ENCODE assay signal across 8 cellular contexts in genomic region chr1:119713039-119713537, GRCh38. TPM values are rescaled to one million over a fixed set of nuclear protein-coding genes. Genes with fewer than 3 reads are reported as not detected.
A peak's percentile ranks its signal among the peaks of the same experiment; 100 is the strongest.
DNase-seq lines count a peak whose midpoint lies in the region; ATAC-seq, FAIRE-seq and TF ChIP-seq lines count a peak whose summit lies in the region.

No MANE protein-coding gene starts in this region.

- intact Hi-C loops in pancreas (cut with DNase I) = no loop called here

- WGBS in pancreas, 2 donors = 12 to 13% methylated on average over 15 of the region's 15 CpGs

- no peak overlapping the region for H2AFZ ChIP-seq in fibroblast of lung (ENCODE audit: low read length)

- H3K9me3 Mint-ChIP-seq in activated CD8-positive, alpha-beta memory T cell treated with anti-CD3 and anti-CD28 coated beads, Interleukin-2, amount 10 ng/mL, durations not matched to agents 7 days and 5 days (ENCODE audit: low read depth) = no peaks in the 10 kb centered on the region

- H3K4me3 ChIP-seq in fibroblast of lung (replicated peaks in 1 of 4; ENCODE audit: control extremely low read depth in 1 of 4, insufficient read depth in 1 of 4, low read depth in 3 of 4, low read length in 4 of 4) = peak overlapping the region; percentile 52 to 95 (median 70)
- H3K4me3 ChIP-seq in pancreas = peak overlapping the region in 3 of 4 donors; percentile 41 to 75 (median 41)

- ATAC-seq in activated CD8-positive, alpha-beta memory T cell treated with anti-CD3 and anti-CD28 coated beads, Interleukin-2, amount 10 ng/mL, durations not matched to agents 7 days and 5 days = no peak
- ATAC-seq in SK-N-SH treated with all-trans-retinoic acid at 6 μM for 48 hours = peak; percentile 5
- peak; percentile 10 to 29 (median 15) for ATAC-seq in pancreas
- ATAC-seq in GM18873 (IDR thresholded peaks at IDR 0.05; ENCODE audit: low FRiP score, unreplicated experiment) = no peak

- H3K79me2 ChIP-seq in fibroblast of lung (ENCODE audit: control insufficient read depth, insufficient read depth, low read length) = peaks cover 8% of the 10 kb centered on the region

- H3K4me1 Mint-ChIP-seq in activated CD8-positive, alpha-beta memory T cell treated with anti-CD3 and anti-CD28 coated beads, Interleukin-2, amount 10 ng/mL, durations not matched to agents 7 days and 5 days = peaks cover 44% of the 10 kb centered on the region

- peaks cover 18% of the 10 kb centered on the region for H3K36me3 Mint-ChIP-seq in activated CD8-positive, alpha-beta memory T cell treated with anti-CD3 and anti-CD28 coated beads, Interleukin-2, amount 10 ng/mL, durations not matched to agents 7 days and 5 days

- H3K27me3 Mint-ChIP-seq in activated CD8-positive, alpha-beta memory T cell treated with anti-CD3 and anti-CD28 coated beads, Interleukin-2, amount 10 ng/mL, durations not matched to agents 7 days and 5 days = peaks cover 33% of the 10 kb centered on the region

- peak overlapping the region; percentile 81 for H3K27ac Mint-ChIP-seq in activated CD8-positive, alpha-beta memory T cell treated with anti-CD3 and anti-CD28 coated beads, Interleukin-2, amount 10 ng/mL, durations not matched to agents 7 days and 5 days

- H3K9me3 ChIP-seq in fibroblast of lung (ENCODE audit: control insufficient read depth, insufficient read depth, low read depth, low read length) (no peaks in the 10 kb centered on the region), pancreas (no peaks in the 10 kb centered on the region)

- no peak overlapping the region for H3K9ac ChIP-seq in fibroblast of lung (ENCODE audit: insufficient read depth, low read length)

- peak overlapping the region; percentile 60 for H3K4me2 ChIP-seq in fibroblast of lung (ENCODE audit: extremely low read depth, insufficient read depth, low read length)

- FAIRE-seq in pancreas (lab: Jason Lieb, UNC) = no peak

- CTCF ChIA-PET in activated CD8-positive, alpha-beta memory T cell treated with anti-CD3 and anti-CD28 coated beads, Interleukin-2, amount 10 ng/mL, durations not matched to agents 7 days and 5 days (lab: Charles Lee) = no interaction called here

- no peaks in the 10 kb centered on the region for H4K20me1 ChIP-seq in fibroblast of lung (ENCODE audit: control insufficient read depth, extremely low read depth, insufficient read depth, low read length)

- peak overlapping the region; percentile 97 for H3K4me3 Mint-ChIP-seq in activated CD8-positive, alpha-beta memory T cell treated with anti-CD3 and anti-CD28 coated beads, Interleukin-2, amount 10 ng/mL, durations not matched to agents 7 days and 5 days

- DNase-seq in activated CD8-positive, alpha-beta memory T cell treated with anti-CD3 and anti-CD28 coated beads, Interleukin-2, amount 10 ng/mL, durations not matched to agents 7 days and 5 days = no peak
- DNase-seq in activated CD8-positive, alpha-beta memory T cell treated with anti-CD3 and anti-CD28 coated beads, Interleukin-2, amount 50 U/mL, for 48 hours = no peak
- DNase-seq in fibroblast of lung (ENCODE audit: low read depth in 2 of 2) (peak; percentile 42 to 54), pancreas (peak in 1 of 6 donors; percentile 44), cerebellum (ENCODE audit: low spot score) (no peak), GM19238 (ENCODE audit: insufficient read length, low spot score) (no peak)

- H3K27me3 ChIP-seq in fibroblast of lung (ENCODE audit: control insufficient read depth, insufficient read depth, low read length) (peaks cover 9% of the 10 kb centered on the region), pancreas (no peaks in the 10 kb centered on the region)

- no peak for TF ChIP-seq CTCF in fibroblast of lung (conservative IDR thresholded peaks at IDR 0.05 in 1 of 2, IDR thresholded peaks at IDR 0.05 in 1 of 2; ENCODE audit: low read depth in 1 of 2, low read length in 2 of 2)
- TF ChIP-seq CTCF in pancreas (IDR thresholded peaks at IDR 0.05) = no peak

- H3K4me1 ChIP-seq in fibroblast of lung (ENCODE audit: control insufficient read depth, extremely low read depth, insufficient read depth, low read length) = no peaks in the 10 kb centered on the region
- peaks cover 11 to 37% (median 33%) of the 10 kb centered on the region in 3 donors for H3K4me1 ChIP-seq in pancreas

- H3K36me3 ChIP-seq in fibroblast of lung (ENCODE audit: control insufficient read depth, insufficient read depth, low read length) = no peaks in the 10 kb centered on the region
- no peaks in the 10 kb centered on the region for H3K36me3 ChIP-seq in pancreas

- H3K27ac ChIP-seq in fibroblast of lung (ENCODE audit: insufficient read depth, low read length) = peak overlapping the region; percentile 35
- H3K27ac ChIP-seq in pancreas = peak overlapping the region; percentile 66 to 87 (median 74)

TF ChIP-seq in SK-N-SH treated with all-trans-retinoic acid at 6 μM for 48 hours, 23 proteins besides CTCF, POLR2A, EP300 and RAD21:
- TF ChIP-seq ZFP30 (CRISPR knock-in tag; IDR thresholded peaks at IDR 0.05) = no peak
- TF ChIP-seq ZNF70 (CRISPR knock-in tag; IDR thresholded peaks at IDR 0.05) = no peak
- no peak for TF ChIP-seq TOX (CRISPR knock-in tag; IDR thresholded peaks at IDR 0.05; ENCODE audit: borderline replicate concordance)
- no peak for TF ChIP-seq OSR1 (CRISPR knock-in tag; IDR thresholded peaks at IDR 0.05)
- TF ChIP-seq ZNF565 (CRISPR knock-in tag; conservative IDR thresholded peaks at IDR 0.05; ENCODE audit: low read depth) = no peak
- TF ChIP-seq, protein P1, sequence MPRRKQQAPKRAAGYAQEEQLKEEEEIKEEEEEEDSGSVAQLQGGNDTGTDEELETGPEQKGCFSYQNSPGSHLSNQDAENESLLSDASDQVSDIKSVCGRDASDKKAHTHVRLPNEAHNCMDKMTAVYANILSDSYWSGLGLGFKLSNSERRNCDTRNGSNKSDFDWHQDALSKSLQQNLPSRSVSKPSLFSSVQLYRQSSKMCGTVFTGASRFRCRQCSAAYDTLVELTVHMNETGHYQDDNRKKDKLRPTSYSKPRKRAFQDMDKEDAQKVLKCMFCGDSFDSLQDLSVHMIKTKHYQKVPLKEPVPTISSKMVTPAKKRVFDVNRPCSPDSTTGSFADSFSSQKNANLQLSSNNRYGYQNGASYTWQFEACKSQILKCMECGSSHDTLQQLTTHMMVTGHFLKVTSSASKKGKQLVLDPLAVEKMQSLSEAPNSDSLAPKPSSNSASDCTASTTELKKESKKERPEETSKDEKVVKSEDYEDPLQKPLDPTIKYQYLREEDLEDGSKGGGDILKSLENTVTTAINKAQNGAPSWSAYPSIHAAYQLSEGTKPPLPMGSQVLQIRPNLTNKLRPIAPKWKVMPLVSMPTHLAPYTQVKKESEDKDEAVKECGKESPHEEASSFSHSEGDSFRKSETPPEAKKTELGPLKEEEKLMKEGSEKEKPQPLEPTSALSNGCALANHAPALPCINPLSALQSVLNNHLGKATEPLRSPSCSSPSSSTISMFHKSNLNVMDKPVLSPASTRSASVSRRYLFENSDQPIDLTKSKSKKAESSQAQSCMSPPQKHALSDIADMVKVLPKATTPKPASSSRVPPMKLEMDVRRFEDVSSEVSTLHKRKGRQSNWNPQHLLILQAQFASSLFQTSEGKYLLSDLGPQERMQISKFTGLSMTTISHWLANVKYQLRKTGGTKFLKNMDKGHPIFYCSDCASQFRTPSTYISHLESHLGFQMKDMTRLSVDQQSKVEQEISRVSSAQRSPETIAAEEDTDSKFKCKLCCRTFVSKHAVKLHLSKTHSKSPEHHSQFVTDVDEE (CRISPR knock-in tag; IDR thresholded peaks at IDR 0.05) = no peak
- TF ChIP-seq SNAI2 (CRISPR knock-in tag; IDR thresholded peaks at IDR 0.05) = no peak
- no peak for TF ChIP-seq BACH2 (CRISPR knock-in tag; IDR thresholded peaks at IDR 0.05; ENCODE audit: borderline replicate concordance)
- no peak for TF ChIP-seq GLIS3 (CRISPR knock-in tag; IDR thresholded peaks at IDR 0.05)
- TF ChIP-seq ZC3H10 (CRISPR knock-in tag; IDR thresholded peaks at IDR 0.05) = no peak
- no peak for TF ChIP-seq POU6F1 (CRISPR knock-in tag; IDR thresholded peaks at IDR 0.05; ENCODE audit: borderline replicate concordance, low read depth)
- TF ChIP-seq ZFP3 (CRISPR knock-in tag; IDR thresholded peaks at IDR 0.05) = no peak
TF ChIP-seq in SK-N-SH treated with all-trans-retinoic acid at 6 μM for 48 hours: peak in this region for 0.

RNA-seq across cellular contexts. Expression of gene PHGDH, which starts 1.4 kb away (rescaled TPM):
- 100 to 1,000 TPM; 165 to 209 TPM for total RNA-seq in activated CD8-positive, alpha-beta memory T cell treated with anti-CD3 and anti-CD28 coated beads, Interleukin-2, amount 10 ng/mL, durations not matched to agents 7 days and 5 days
- total RNA-seq in fibroblast of lung (201 and 211 TPM in 2 replicates), pancreas (100 to 1,000 TPM in 1 of 6 donors, 10 to 100 TPM in 5; 62.0 to 357 (median 71.8) TPM), cerebellum (36.2 TPM)
- polyA plus RNA-seq in fibroblast of lung (44.3 and 45.0 TPM in 2 replicates), pancreas (10 to 100 TPM; 28.2 to 46.2 TPM)
- polyA plus RNA-seq in fibroblast of lung (2012) = 102 and 136 TPM in 2 replicates
- 69.7 and 208 TPM in 2 replicates for polyA minus RNA-seq in fibroblast of lung (ENCODE audit: low replicate concordance)

RNA-seq across cellular contexts. Expression of gene HMGCS2, which starts 55.6 kb away (rescaled TPM):
- not detected for total RNA-seq in activated CD8-positive, alpha-beta memory T cell treated with anti-CD3 and anti-CD28 coated beads, Interleukin-2, amount 10 ng/mL, durations not matched to agents 7 days and 5 days
- total RNA-seq in fibroblast of lung (not detected in 2 replicates), pancreas (10 to 100 TPM in 1 of 6 donors, under 1 TPM in 3, not detected in 2; 0.26 to 32.2 (median 0.66) TPM), cerebellum (0.64 TPM)
- polyA plus RNA-seq in fibroblast of lung (not detected in 2 replicates), pancreas (1 to 10 TPM in 1 of 2 donors, under 1 TPM in 1; 0.23 to 5.0 TPM)
- not detected in 2 replicates for polyA plus RNA-seq in fibroblast of lung (2012)
- polyA minus RNA-seq in fibroblast of lung (ENCODE audit: low replicate concordance) = not detected in 2 replicates

Comparison
In these comparisons a context has a peak if more than half of its experiments do, and no peak if none do; other contexts are left out.
1. ATAC-seq: peak in SK-N-SH treated with all-trans-retinoic acid at 6 μM for 48 hours (single experiment) and pancreas (4 of 4); none in activated CD8-positive, alpha-beta memory T cell treated with anti-CD3 and anti-CD28 coated beads, Interleukin-2, amount 10 ng/mL, durations not matched to agents 7 days and 5 days (single experiment) and GM18873 (single experiment).
2. DNase-seq: peak in fibroblast of lung (2 of 2); none in activated CD8-positive, alpha-beta memory T cell treated with anti-CD3 and anti-CD28 coated beads, Interleukin-2, amount 10 ng/mL, durations not matched to agents 7 days and 5 days (single experiment), activated CD8-positive, alpha-beta memory T cell treated with anti-CD3 and anti-CD28 coated beads, Interleukin-2, amount 50 U/mL, for 48 hours (single experiment), cerebellum (single experiment) and GM19238 (single experiment).